ENCODE assay signal across 1 cellular context in the genomic region with DNA sequence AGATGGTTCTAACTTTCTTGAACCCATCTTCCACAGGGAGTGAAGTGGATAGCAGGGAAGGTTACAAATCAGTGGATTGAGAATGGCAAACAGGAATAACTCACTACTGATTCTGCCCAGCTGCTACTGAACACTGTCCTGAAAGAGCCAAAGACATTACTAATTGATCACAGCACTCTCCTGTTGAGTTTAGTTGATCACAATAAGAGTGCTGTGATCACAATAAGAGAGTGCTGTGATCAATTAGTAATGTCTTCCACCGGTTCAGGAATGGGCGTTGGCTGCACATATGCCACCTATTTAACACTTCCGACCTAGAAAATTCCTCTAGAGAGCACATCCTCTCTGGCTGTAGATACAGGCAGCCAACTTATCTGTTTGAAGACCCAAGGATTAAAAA.
TF ChIP-seq lines count a peak whose summit lies in the region.

No MANE protein-coding gene starts in this region.

TF ChIP-seq in K562, 482 proteins besides CTCF, POLR2A, EP300 and RAD21 (continued from another document and continues in another):
- TF ChIP-seq, protein P1, sequence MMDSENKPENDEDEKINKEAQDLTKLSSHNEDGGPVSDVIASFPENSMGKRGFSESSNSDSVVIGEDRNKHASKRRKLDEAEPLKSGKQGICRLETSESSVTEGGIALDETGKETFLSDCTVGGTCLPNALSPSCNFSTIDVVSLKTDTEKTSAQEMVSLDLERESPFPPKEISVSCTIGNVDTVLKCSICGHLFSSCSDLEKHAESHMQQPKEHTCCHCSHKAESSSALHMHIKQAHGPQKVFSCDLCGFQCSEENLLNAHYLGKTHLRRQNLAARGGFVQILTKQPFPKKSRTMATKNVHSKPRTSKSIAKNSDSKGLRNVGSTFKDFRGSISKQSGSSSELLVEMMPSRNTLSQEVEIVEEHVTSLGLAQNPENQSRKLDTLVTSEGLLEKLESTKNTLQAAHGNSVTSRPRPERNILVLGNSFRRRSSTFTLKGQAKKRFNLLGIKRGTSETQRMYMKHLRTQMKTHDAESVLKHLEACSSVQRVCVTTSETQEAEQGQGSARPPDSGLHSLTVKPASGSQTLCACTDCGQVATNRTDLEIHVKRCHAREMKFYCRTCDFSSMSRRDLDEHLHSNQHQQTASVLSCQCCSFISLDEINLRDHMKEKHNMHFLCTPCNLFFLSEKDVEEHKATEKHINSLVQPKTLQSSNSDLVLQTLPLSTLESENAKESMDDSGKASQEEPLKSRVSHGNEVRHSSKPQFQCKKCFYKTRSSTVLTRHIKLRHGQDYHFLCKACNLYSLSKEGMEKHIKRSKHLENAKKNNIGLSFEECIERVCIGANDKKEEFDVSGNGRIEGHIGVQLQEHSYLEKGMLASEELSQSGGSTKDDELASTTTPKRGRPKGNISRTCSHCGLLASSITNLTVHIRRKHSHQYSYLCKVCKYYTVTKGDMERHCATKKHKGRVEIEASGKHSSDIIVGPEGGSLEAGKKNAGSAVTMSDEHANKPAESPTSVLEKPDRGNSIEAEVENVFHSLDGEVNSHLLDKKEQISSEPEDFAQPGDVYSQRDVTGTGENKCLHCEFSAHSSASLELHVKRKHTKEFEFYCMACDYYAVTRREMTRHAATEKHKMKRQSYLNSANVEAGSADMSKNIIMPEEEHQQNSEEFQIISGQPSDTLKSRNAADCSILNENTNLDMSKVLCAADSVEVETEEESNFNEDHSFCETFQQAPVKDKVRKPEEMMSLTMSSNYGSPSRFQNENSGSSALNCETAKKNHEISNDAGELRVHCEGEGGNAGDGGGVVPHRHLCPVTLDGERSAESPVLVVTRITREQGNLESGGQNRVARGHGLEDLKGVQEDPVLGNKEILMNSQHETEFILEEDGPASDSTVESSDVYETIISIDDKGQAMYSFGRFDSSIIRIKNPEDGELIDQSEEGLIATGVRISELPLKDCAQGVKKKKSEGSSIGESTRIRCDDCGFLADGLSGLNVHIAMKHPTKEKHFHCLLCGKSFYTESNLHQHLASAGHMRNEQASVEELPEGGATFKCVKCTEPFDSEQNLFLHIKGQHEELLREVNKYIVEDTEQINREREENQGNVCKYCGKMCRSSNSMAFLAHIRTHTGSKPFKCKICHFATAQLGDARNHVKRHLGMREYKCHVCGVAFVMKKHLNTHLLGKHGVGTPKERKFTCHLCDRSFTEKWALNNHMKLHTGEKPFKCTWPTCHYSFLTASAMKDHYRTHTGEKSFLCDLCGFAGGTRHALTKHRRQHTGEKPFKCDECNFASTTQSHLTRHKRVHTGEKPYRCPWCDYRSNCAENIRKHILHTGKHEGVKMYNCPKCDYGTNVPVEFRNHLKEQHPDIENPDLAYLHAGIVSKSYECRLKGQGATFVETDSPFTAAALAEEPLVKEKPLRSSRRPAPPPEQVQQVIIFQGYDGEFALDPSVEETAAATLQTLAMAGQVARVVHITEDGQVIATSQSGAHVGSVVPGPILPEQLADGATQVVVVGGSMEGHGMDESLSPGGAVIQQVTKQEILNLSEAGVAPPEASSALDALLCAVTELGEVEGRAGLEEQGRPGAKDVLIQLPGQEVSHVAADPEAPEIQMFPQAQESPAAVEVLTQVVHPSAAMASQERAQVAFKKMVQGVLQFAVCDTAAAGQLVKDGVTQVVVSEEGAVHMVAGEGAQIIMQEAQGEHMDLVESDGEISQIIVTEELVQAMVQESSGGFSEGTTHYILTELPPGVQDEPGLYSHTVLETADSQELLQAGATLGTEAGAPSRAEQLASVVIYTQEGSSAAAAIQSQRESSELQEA (IDR thresholded peaks at IDR 0.05; ENCODE audit: low read depth) = no peak
- no peak for TF ChIP-seq BDP1 (IDR thresholded peaks at IDR 0.05; ENCODE audit: insufficient read depth, insufficient read length)
- TF ChIP-seq, protein P2, sequence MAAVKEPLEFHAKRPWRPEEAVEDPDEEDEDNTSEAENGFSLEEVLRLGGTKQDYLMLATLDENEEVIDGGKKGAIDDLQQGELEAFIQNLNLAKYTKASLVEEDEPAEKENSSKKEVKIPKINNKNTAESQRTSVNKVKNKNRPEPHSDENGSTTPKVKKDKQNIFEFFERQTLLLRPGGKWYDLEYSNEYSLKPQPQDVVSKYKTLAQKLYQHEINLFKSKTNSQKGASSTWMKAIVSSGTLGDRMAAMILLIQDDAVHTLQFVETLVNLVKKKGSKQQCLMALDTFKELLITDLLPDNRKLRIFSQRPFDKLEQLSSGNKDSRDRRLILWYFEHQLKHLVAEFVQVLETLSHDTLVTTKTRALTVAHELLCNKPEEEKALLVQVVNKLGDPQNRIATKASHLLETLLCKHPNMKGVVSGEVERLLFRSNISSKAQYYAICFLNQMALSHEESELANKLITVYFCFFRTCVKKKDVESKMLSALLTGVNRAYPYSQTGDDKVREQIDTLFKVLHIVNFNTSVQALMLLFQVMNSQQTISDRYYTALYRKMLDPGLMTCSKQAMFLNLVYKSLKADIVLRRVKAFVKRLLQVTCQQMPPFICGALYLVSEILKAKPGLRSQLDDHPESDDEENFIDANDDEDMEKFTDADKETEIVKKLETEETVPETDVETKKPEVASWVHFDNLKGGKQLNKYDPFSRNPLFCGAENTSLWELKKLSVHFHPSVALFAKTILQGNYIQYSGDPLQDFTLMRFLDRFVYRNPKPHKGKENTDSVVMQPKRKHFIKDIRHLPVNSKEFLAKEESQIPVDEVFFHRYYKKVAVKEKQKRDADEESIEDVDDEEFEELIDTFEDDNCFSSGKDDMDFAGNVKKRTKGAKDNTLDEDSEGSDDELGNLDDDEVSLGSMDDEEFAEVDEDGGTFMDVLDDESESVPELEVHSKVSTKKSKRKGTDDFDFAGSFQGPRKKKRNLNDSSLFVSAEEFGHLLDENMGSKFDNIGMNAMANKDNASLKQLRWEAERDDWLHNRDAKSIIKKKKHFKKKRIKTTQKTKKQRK (IDR thresholded peaks at IDR 0.05; ENCODE audit: borderline replicate concordance, low read depth, low read length) = no peak
- no peak for TF ChIP-seq PTTG1 (tag; IDR thresholded peaks at IDR 0.05; ENCODE audit: low read depth)
- no peak for TF ChIP-seq MCM7 (IDR thresholded peaks at IDR 0.05)
- peak; percentile 64; the same call in 1 of the 2 replicates for TF ChIP-seq SOX6 (IDR thresholded peaks at IDR 0.05)
- no peak for TF ChIP-seq FOXK1 (CRISPR knock-in tag; IDR thresholded peaks at IDR 0.05; ENCODE audit: borderline replicate concordance)
- TF ChIP-seq ELF1 (tag; IDR thresholded peaks at IDR 0.05) = no peak
- TF ChIP-seq SRSF1 (IDR thresholded peaks at IDR 0.05; ENCODE audit: low read depth, low read length) = no peak
- TF ChIP-seq, protein P3, sequence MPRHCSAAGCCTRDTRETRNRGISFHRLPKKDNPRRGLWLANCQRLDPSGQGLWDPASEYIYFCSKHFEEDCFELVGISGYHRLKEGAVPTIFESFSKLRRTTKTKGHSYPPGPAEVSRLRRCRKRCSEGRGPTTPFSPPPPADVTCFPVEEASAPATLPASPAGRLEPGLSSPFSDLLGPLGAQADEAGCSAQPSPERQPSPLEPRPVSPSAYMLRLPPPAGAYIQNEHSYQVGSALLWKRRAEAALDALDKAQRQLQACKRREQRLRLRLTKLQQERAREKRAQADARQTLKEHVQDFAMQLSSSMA (CRISPR knock-in tag; IDR thresholded peaks at IDR 0.05) = no peak
- peak; percentile 50; the same call in 1 of the 2 replicates for TF ChIP-seq ZEB2 (IDR thresholded peaks at IDR 0.05)
- TF ChIP-seq L3MBTL2 (IDR thresholded peaks at IDR 0.05) = peak; percentile 84
- TF ChIP-seq, protein P4, sequence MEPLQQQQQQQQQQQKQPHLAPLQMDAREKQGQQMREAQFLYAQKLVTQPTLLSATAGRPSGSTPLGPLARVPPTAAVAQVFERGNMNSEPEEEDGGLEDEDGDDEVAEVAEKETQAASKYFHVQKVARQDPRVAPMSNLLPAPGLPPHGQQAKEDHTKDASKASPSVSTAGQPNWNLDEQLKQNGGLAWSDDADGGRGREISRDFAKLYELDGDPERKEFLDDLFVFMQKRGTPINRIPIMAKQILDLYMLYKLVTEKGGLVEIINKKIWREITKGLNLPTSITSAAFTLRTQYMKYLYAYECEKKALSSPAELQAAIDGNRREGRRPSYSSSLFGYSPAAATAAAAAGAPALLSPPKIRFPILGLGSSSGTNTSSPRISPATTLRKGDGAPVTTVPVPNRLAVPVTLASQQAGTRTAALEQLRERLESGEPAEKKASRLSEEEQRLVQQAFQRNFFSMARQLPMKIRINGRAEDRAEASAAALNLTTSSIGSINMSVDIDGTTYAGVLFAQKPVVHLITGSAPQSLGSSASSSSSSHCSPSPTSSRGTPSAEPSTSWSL (CRISPR knock-in tag; IDR thresholded peaks at IDR 0.05; ENCODE audit: borderline replicate concordance) = no peak
- TF ChIP-seq, protein P5, sequence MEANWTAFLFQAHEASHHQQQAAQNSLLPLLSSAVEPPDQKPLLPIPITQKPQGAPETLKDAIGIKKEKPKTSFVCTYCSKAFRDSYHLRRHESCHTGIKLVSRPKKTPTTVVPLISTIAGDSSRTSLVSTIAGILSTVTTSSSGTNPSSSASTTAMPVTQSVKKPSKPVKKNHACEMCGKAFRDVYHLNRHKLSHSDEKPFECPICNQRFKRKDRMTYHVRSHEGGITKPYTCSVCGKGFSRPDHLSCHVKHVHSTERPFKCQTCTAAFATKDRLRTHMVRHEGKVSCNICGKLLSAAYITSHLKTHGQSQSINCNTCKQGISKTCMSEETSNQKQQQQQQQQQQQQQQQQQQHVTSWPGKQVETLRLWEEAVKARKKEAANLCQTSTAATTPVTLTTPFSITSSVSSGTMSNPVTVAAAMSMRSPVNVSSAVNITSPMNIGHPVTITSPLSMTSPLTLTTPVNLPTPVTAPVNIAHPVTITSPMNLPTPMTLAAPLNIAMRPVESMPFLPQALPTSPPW (CRISPR knock-in tag; IDR thresholded peaks at IDR 0.05) = no peak
- TF ChIP-seq ZNF143 (CRISPR knock-in tag; IDR thresholded peaks at IDR 0.05) = no peak
- 0 out of 2 replicates have a peak, but pooled peaks have one; percentile 9 for TF ChIP-seq DPF2 (IDR thresholded peaks at IDR 0.05)
- TF ChIP-seq, protein P6, sequence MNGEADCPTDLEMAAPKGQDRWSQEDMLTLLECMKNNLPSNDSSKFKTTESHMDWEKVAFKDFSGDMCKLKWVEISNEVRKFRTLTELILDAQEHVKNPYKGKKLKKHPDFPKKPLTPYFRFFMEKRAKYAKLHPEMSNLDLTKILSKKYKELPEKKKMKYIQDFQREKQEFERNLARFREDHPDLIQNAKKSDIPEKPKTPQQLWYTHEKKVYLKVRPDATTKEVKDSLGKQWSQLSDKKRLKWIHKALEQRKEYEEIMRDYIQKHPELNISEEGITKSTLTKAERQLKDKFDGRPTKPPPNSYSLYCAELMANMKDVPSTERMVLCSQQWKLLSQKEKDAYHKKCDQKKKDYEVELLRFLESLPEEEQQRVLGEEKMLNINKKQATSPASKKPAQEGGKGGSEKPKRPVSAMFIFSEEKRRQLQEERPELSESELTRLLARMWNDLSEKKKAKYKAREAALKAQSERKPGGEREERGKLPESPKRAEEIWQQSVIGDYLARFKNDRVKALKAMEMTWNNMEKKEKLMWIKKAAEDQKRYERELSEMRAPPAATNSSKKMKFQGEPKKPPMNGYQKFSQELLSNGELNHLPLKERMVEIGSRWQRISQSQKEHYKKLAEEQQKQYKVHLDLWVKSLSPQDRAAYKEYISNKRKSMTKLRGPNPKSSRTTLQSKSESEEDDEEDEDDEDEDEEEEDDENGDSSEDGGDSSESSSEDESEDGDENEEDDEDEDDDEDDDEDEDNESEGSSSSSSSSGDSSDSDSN (IDR thresholded peaks at IDR 0.05; ENCODE audit: borderline replicate concordance in 1 of 2, low read depth in 2 of 2, low read length in 2 of 2) = no peak
- TF ChIP-seq RBM22 (IDR thresholded peaks at IDR 0.05; ENCODE audit: low read depth, low read length, poor library complexity, severe bottlenecking) = no peak
- TF ChIP-seq RBBP5 (IDR thresholded peaks at IDR 0.05; ENCODE audit: borderline replicate concordance, insufficient read depth, low read length, poor library complexity, severe bottlenecking) = no peak
- TF ChIP-seq CBX3 (IDR thresholded peaks at IDR 0.05; ENCODE audit: borderline replicate concordance in 1 of 2, low read length in 2 of 2) = no peak
- TF ChIP-seq MCM3 (IDR thresholded peaks at IDR 0.05) = no peak
- no peak for TF ChIP-seq MTA1 (IDR thresholded peaks at IDR 0.05; ENCODE audit: borderline replicate concordance)
- TF ChIP-seq, protein P7, sequence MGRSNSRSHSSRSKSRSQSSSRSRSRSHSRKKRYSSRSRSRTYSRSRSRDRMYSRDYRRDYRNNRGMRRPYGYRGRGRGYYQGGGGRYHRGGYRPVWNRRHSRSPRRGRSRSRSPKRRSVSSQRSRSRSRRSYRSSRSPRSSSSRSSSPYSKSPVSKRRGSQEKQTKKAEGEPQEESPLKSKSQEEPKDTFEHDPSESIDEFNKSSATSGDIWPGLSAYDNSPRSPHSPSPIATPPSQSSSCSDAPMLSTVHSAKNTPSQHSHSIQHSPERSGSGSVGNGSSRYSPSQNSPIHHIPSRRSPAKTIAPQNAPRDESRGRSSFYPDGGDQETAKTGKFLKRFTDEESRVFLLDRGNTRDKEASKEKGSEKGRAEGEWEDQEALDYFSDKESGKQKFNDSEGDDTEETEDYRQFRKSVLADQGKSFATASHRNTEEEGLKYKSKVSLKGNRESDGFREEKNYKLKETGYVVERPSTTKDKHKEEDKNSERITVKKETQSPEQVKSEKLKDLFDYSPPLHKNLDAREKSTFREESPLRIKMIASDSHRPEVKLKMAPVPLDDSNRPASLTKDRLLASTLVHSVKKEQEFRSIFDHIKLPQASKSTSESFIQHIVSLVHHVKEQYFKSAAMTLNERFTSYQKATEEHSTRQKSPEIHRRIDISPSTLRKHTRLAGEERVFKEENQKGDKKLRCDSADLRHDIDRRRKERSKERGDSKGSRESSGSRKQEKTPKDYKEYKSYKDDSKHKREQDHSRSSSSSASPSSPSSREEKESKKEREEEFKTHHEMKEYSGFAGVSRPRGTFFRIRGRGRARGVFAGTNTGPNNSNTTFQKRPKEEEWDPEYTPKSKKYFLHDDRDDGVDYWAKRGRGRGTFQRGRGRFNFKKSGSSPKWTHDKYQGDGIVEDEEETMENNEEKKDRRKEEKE (IDR thresholded peaks at IDR 0.05; ENCODE audit: borderline replicate concordance in 1 of 2, control insufficient read depth in 1 of 2, low read depth in 2 of 2, low read length in 1 of 2) = no peak
- no peak for TF ChIP-seq CBX1 (IDR thresholded peaks at IDR 0.05; ENCODE audit: low read depth)
- no peak for TF ChIP-seq NELFE (IDR thresholded peaks at IDR 0.05; ENCODE audit: insufficient read depth, insufficient read length)
- TF ChIP-seq, protein P8, sequence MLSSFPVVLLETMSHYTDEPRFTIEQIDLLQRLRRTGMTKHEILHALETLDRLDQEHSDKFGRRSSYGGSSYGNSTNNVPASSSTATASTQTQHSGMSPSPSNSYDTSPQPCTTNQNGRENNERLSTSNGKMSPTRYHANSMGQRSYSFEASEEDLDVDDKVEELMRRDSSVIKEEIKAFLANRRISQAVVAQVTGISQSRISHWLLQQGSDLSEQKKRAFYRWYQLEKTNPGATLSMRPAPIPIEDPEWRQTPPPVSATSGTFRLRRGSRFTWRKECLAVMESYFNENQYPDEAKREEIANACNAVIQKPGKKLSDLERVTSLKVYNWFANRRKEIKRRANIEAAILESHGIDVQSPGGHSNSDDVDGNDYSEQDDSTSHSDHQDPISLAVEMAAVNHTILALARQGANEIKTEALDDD (IDR thresholded peaks at IDR 0.05) = no peak
- TF ChIP-seq CCNT2 (IDR thresholded peaks at IDR 0.05; ENCODE audit: borderline replicate concordance, extremely low read depth, insufficient read length, low read depth, low read length) = no peak
- TF ChIP-seq ZNF384 (IDR thresholded peaks at IDR 0.05; ENCODE audit: low read depth, low read length) = no peak
- TF ChIP-seq ZFP1 (CRISPR knock-in tag; IDR thresholded peaks at IDR 0.05) = no peak
- TF ChIP-seq ZNF785 (CRISPR knock-in tag; IDR thresholded peaks at IDR 0.05) = no peak
- TF ChIP-seq TEAD1 (CRISPR knock-in tag; IDR thresholded peaks at IDR 0.05) = no peak
- TF ChIP-seq ZNF76 (CRISPR knock-in tag; IDR thresholded peaks at IDR 0.05; ENCODE audit: borderline replicate concordance) = no peak
- TF ChIP-seq RBM39 (optimal IDR thresholded peaks at IDR 0.05; ENCODE audit: low read depth, low read length) = no peak
- TF ChIP-seq SMAD4 (CRISPR knock-in tag; conservative IDR thresholded peaks at IDR 0.05) = no peak
- 0 out of 4 replicates have a peak, but pooled peaks have one; percentile 9 to 31 for TF ChIP-seq NRF1 (conservative IDR thresholded peaks at IDR 0.05 in 1 of 2, IDR thresholded peaks at IDR 0.05 in 1 of 2)
- TF ChIP-seq ZNF316 (IDR thresholded peaks at IDR 0.05) = no peak
